13 cellular contexts compared by ENCODE assay signal in the genomic region with DNA sequence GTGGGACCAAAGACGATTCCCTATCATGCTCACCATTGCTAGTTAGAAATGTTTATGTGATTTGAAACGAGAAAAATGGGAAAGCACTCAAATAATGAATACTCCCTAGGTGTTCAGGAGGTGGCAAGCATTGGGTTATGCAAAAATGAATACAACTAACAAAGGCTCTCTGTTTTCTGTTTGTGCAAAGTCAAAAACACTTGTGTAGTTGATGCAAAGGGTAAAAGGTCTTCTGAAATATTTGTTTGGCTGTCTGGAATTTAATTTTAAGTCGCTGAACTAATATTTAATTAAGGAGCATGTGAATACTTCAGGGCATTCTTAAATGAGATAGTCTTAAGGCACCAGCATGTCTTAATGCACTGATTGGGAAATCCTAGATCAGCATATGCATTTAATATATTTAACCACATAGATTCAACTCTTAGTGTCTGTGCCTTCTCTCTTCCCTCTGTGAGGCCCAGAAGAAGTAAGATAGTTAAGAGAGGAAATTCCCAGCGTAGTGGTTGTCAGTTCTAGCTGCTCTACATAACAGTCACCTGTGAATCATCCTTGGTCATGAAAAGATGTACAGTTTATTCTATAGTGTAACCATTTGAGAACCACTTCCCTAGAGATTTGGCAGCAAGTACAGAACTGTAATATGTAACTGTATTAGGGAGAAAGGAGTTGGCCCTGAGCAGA.
DNase-seq lines count a peak whose midpoint lies in the region; ATAC-seq, FAIRE-seq and TF ChIP-seq lines count a peak whose summit lies in the region.
"Had no signal": no experiment of that assay in that cellular context is flagged by ENCODE, and none has a peak within 500 bp of the region (broad histone marks: within the 10 kb centered on the region; RNA-seq: fewer than 3 reads in every experiment).

No MANE protein-coding gene starts in this region.

- no peaks in the 10 kb centered on the region for H3K9me3 Mint-ChIP-seq in neural progenitor cell

- TF ChIP-seq CTCF in brain microvascular endothelial cell (IDR thresholded peaks at IDR 0.05; ENCODE audit: low read depth, low read length, missing control alignments): no peak
- TF ChIP-seq CTCF in neural progenitor cell (IDR thresholded peaks at IDR 0.05): no peak
- no peak for TF ChIP-seq CTCF in pancreas (IDR thresholded peaks at IDR 0.05)
- no peak for TF ChIP-seq CTCF in upper lobe of left lung (IDR thresholded peaks at IDR 0.05)

- no peak overlapping the region for H3K4me3 ChIP-seq in brain microvascular endothelial cell (ENCODE audit: low read depth, low read length)
- H3K4me3 ChIP-seq in neural progenitor cell: no peak overlapping the region
- no peak overlapping the region for H3K4me3 ChIP-seq in pancreas
- no peak overlapping the region for H3K4me3 ChIP-seq in upper lobe of left lung
- H3K4me3 ChIP-seq: body of pancreas, K562, right atrium auricular region had no signal

- in situ Hi-C loops in brain microvascular endothelial cell (cut with HindIII; ENCODE audit: low pct_ligation_motif_present, low sequenced_read_pairs): no loop called here

- peaks cover 7% of the 10 kb centered on the region for H4K20me1 ChIP-seq in neural progenitor cell (ENCODE audit: low read depth)

- H3K36me3 ChIP-seq in brain microvascular endothelial cell (replicated peaks) (no peaks in the 10 kb centered on the region), neural progenitor cell (no peaks in the 10 kb centered on the region), pancreas (peaks cover 0 to 9% (median 0%) of the 10 kb centered on the region in 3 donors), upper lobe of left lung (peaks cover 0 to 10% (median 0%) of the 10 kb centered on the region in 4 donors)
- H3K36me3 ChIP-seq: right atrium auricular region had no signal

- no peak for TF ChIP-seq EP300 in upper lobe of left lung (IDR thresholded peaks at IDR 0.05)

- WGBS in pancreas, 2 donors: 56 to 58% methylated on average over 4 of the region's 4 CpGs
- WGBS in upper lobe of left lung, 2 donors: 59 to 64% methylated on average over 4 of the region's 4 CpGs

- H3K9me3 ChIP-seq in neural progenitor cell (ENCODE audit: low read depth) (no peaks in the 10 kb centered on the region), pancreas (no peaks in the 10 kb centered on the region), upper lobe of left lung (no peaks in the 10 kb centered on the region)
- H3K9me3 ChIP-seq: body of pancreas, right atrium auricular region had no signal

- no peak for FAIRE-seq in HTR-8/SVneo (lab: Jason Lieb, UNC)
- no peak for FAIRE-seq in pancreas (lab: Jason Lieb, UNC)
- FAIRE-seq: GM12892, K562 had no signal

- H3K4me1 ChIP-seq in neural progenitor cell (no peaks in the 10 kb centered on the region), pancreas (no peaks in the 10 kb centered on the region), upper lobe of left lung (no peaks in the 10 kb centered on the region)
- H3K4me1 ChIP-seq: body of pancreas, right atrium auricular region had no signal

- TF ChIP-seq POLR2A in upper lobe of left lung (IDR thresholded peaks at IDR 0.05): no peak

- H3K27ac Mint-ChIP-seq in neural progenitor cell: peak overlapping the region; percentile 10

- no peak overlapping the region for H3K4me2 ChIP-seq in neural progenitor cell

- ATAC-seq in pancreas (no peak), upper lobe of left lung (ENCODE audit: low FRiP score in 2 of 2) (no peak)
- ATAC-seq: body of pancreas, K562 had no signal

- peaks cover 18% of the 10 kb centered on the region for H3K36me3 Mint-ChIP-seq in neural progenitor cell

- no peak overlapping the region for H2AFZ ChIP-seq in neural progenitor cell (replicated peaks)

- intact Hi-C loops in pancreas (cut with DNase I): no loop called here

- H3F3A ChIP-seq in neural progenitor cell (ENCODE audit: low read depth): no peaks in the 10 kb centered on the region

- H3K4me1 Mint-ChIP-seq in neural progenitor cell: no peaks in the 10 kb centered on the region

- no peak overlapping the region for H3K4me3 Mint-ChIP-seq in neural progenitor cell

- H3K27ac ChIP-seq in brain microvascular endothelial cell: no peak overlapping the region
- no peak overlapping the region for H3K27ac ChIP-seq in neural progenitor cell
- H3K27ac ChIP-seq in pancreas: no peak overlapping the region
- no peak overlapping the region for H3K27ac ChIP-seq in upper lobe of left lung
- H3K27ac ChIP-seq: body of pancreas, right atrium auricular region had no signal

- peaks cover 4% of the 10 kb centered on the region for H3K27me3 Mint-ChIP-seq in neural progenitor cell (ENCODE audit: insufficient read depth, low read depth)

- H3K79me2 ChIP-seq in neural progenitor cell (ENCODE audit: low read depth): peaks cover 11% of the 10 kb centered on the region

- DNase-seq in Daoy (ENCODE audit: low read depth) (peak; percentile 66), HTR-8/SVneo (ENCODE audit: insufficient read length, low spot score) (peak; percentile 9), brain microvascular endothelial cell (peak; percentile 50), neural progenitor cell (ENCODE audit: low spot score) (no peak), pancreas (no peak), HT-29 (ENCODE audit: low spot score) (no peak), upper lobe of left lung (no peak)
- DNase-seq: body of pancreas, NCI-H2081, T-helper 9 cell had no signal

- no peak overlapping the region for H3K9ac ChIP-seq in neural progenitor cell

- no peaks in the 10 kb centered on the region for H3K27me3 ChIP-seq in brain microvascular endothelial cell (replicated peaks)
- no peaks in the 10 kb centered on the region for H3K27me3 ChIP-seq in neural progenitor cell
- no peaks in the 10 kb centered on the region for H3K27me3 ChIP-seq in pancreas
- no peaks in the 10 kb centered on the region for H3K27me3 ChIP-seq in upper lobe of left lung
- H3K27me3 ChIP-seq: body of pancreas, right atrium auricular region had no signal

Comparison
In these comparisons a context has a peak if more than half of its experiments do, and no peak if none do; other contexts are left out.
1. DNase-seq: peak in Daoy (single experiment), HTR-8/SVneo (single experiment) and brain microvascular endothelial cell (single experiment); none in neural progenitor cell (single experiment), pancreas (0 of 6), HT-29 (single experiment) and upper lobe of left lung (0 of 2).